ENCODE assay signal across 3 cellular contexts in genomic region chr4:140097572-140097971, GRCh38.
TF ChIP-seq lines count a peak whose summit lies in the region.

No MANE protein-coding gene starts in this region.

TF ChIP-seq in SK-N-SH, 30 proteins besides CTCF, POLR2A, EP300 and RAD21:
- TF ChIP-seq RXRA (IDR thresholded peaks at IDR 0.05; ENCODE audit: borderline replicate concordance, low read depth) (no peak), FOSL2 (IDR thresholded peaks at IDR 0.05; ENCODE audit: borderline replicate concordance, low read depth) (no peak), NFIC (IDR thresholded peaks at IDR 0.05; ENCODE audit: borderline replicate concordance) (no peak)
TF ChIP-seq in SK-N-SH: peak in this region for 0.

TF ChIP-seq in SK-N-SH treated with all-trans-retinoic acid at 6 μM for 48 hours, 23 proteins besides CTCF, POLR2A, EP300 and RAD21:
- no peak for TF ChIP-seq TSHZ2 (CRISPR knock-in tag; IDR thresholded peaks at IDR 0.05)
- TF ChIP-seq ISL1 (CRISPR knock-in tag; IDR thresholded peaks at IDR 0.05), result no peak
- no peak for TF ChIP-seq OSR1 (CRISPR knock-in tag; IDR thresholded peaks at IDR 0.05)
- TF ChIP-seq ZFP30 (CRISPR knock-in tag; IDR thresholded peaks at IDR 0.05), result no peak
TF ChIP-seq in SK-N-SH treated with all-trans-retinoic acid at 6 μM for 48 hours: peak in this region for 0.

TF ChIP-seq in endothelial cell of umbilical vein, 7 proteins besides CTCF, POLR2A, EP300 and RAD21:
- TF ChIP-seq FOS (IDR thresholded peaks at IDR 0.05; ENCODE audit: borderline replicate concordance, insufficient read depth, low read length), result no peak
- TF ChIP-seq GATA2 (IDR thresholded peaks at IDR 0.05; ENCODE audit: insufficient read depth, insufficient read length, low read depth, low read length), result no peak
- TF ChIP-seq EZH2 (IDR thresholded peaks at IDR 0.05; ENCODE audit: borderline replicate concordance, low read depth, low read length, severe bottlenecking), result no peak
- TF ChIP-seq JUN (IDR thresholded peaks at IDR 0.05; ENCODE audit: borderline replicate concordance, insufficient read depth, insufficient read length, low read depth), result no peak
- no peak for TF ChIP-seq POLR2AphosphoS5 (IDR thresholded peaks at IDR 0.05; ENCODE audit: insufficient read depth, low read depth, low read length)
- TF ChIP-seq MYC (IDR thresholded peaks at IDR 0.05; ENCODE audit: low read depth, low read length), result no peak
- TF ChIP-seq, protein P1, sequence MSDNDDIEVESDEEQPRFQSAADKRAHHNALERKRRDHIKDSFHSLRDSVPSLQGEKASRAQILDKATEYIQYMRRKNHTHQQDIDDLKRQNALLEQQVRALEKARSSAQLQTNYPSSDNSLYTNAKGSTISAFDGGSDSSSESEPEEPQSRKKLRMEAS (IDR thresholded peaks at IDR 0.05; ENCODE audit: insufficient read depth, insufficient read length), result no peak
